Comparison of ENCODE assay signal across 18 cellular contexts in the genomic region with DNA sequence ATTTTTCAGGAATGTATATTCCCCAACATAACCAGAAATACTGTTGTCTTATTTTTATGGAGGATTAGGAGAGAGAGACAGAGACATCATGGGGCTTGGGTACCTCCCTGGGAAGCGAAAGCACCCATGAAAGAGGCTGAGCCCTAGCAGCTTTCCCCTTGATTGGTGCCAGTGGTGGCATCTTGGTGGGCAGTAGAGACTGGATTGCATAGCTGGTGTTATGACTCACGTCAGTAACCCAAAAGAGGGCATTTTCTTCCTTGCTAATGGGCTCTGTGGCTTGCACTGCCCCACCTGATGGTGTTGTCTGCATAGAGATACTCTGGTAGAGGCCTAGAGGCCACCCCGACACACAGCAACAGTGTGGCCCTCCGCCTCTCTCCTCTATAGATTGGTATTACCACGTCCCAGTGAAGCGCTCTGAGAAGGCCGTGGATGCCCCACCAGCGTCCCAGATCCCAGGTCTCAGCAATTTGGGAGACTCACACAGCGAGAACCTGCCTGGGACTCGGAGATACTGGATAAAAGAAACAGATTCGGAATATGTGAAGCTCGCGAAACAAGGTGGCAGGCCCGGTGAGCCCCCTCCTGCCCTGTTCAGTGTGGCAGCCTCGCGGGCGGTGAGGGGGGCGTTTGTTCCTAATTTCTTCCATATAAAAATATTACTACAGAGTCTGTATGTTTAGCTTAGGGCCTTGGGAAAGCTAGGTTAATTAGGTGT. TPM values are rescaled to one million over a fixed set of nuclear protein-coding genes. Genes with fewer than 3 reads are reported as not detected.
DNase-seq lines count a peak whose midpoint lies in the region; ATAC-seq and TF ChIP-seq lines count a peak whose summit lies in the region.
"Had no signal": no experiment of that assay in that cellular context is flagged by ENCODE, and none has a peak within 500 bp of the region (broad histone marks: within the 10 kb centered on the region; RNA-seq: fewer than 3 reads in every experiment).

No MANE protein-coding gene starts in this region.

- H2AFZ ChIP-seq in PC-3 (ENCODE audit: low read length) (no peak overlapping the region), osteoblast (ENCODE audit: low read length) (peak overlapping the region; percentile 2)

- H3K27me3 ChIP-seq in PC-3 (ENCODE audit: low read length) (no peaks in the 10 kb centered on the region), osteoblast (ENCODE audit: insufficient read depth, low read length) (peaks cover 18% of the 10 kb centered on the region), psoas muscle (ENCODE audit: insufficient read depth in 3 of 3, low read length in 2 of 3) (peaks cover 2 to 13% (median 5%) of the 10 kb centered on the region in 3 donors)

- no peaks in the 10 kb centered on the region for H3K9me3 Mint-ChIP-seq in activated CD4-positive, alpha-beta memory T cell treated with anti-CD3 and anti-CD28 coated beads for 36 hours
- no peaks in the 10 kb centered on the region for H3K9me3 Mint-ChIP-seq in activated CD4-positive, alpha-beta memory T cell treated with anti-CD3 and anti-CD28 coated beads, Interleukin-2, amount 10 ng/mL, durations not matched to agents 7 days and 5 days
- H3K9me3 Mint-ChIP-seq in activated naive CD8-positive, alpha-beta T cell treated with anti-CD3 and anti-CD28 coated beads for 36 hours: no peaks in the 10 kb centered on the region
- H3K9me3 Mint-ChIP-seq: activated naive CD8-positive, alpha-beta T cell treated with anti-CD3 and anti-CD28 coated beads, Interleukin-2, amount 10 ng/mL, durations not matched to agents 7 days and 5 days; T-helper 1 cell treated with Interleukin-12 subunit alpha and Interleukin-12 subunit beta and Interleukin-4 antibody, amounts not matched to agents 30 μg/mL and 1 μg/mL, for 36 hours had no signal

- H3K4me1 ChIP-seq in PC-3 (ENCODE audit: insufficient read depth, low read length) (peaks cover 25% of the 10 kb centered on the region), osteoblast (ENCODE audit: insufficient read depth, low read length) (peaks cover 20% of the 10 kb centered on the region), psoas muscle (peaks cover 3% of the 10 kb centered on the region)

- H3K4me1 Mint-ChIP-seq in activated CD4-positive, alpha-beta memory T cell treated with anti-CD3 and anti-CD28 coated beads for 36 hours (ENCODE audit: low read depth): peaks cover 40% of the 10 kb centered on the region
- H3K4me1 Mint-ChIP-seq in activated CD4-positive, alpha-beta memory T cell treated with anti-CD3 and anti-CD28 coated beads, Interleukin-2, amount 10 ng/mL, durations not matched to agents 7 days and 5 days: peaks cover 27% of the 10 kb centered on the region
- H3K4me1 Mint-ChIP-seq in activated naive CD8-positive, alpha-beta T cell treated with anti-CD3 and anti-CD28 coated beads for 36 hours: peaks cover 36% of the 10 kb centered on the region

- H3K9me3 ChIP-seq in PC-3 (ENCODE audit: low read length) (no peaks in the 10 kb centered on the region), osteoblast (ENCODE audit: low read depth, low read length) (no peaks in the 10 kb centered on the region), psoas muscle (no peaks in the 10 kb centered on the region)
- H3K9me3 ChIP-seq: heart right ventricle had no signal

- H3K36me3 Mint-ChIP-seq in activated CD4-positive, alpha-beta memory T cell treated with anti-CD3 and anti-CD28 coated beads for 36 hours: no peaks in the 10 kb centered on the region
- H3K36me3 Mint-ChIP-seq in activated CD4-positive, alpha-beta memory T cell treated with anti-CD3 and anti-CD28 coated beads, Interleukin-2, amount 10 ng/mL, durations not matched to agents 7 days and 5 days (ENCODE audit: low read depth): no peaks in the 10 kb centered on the region
- no peaks in the 10 kb centered on the region for H3K36me3 Mint-ChIP-seq in activated naive CD8-positive, alpha-beta T cell treated with anti-CD3 and anti-CD28 coated beads for 36 hours
- H3K36me3 Mint-ChIP-seq: activated naive CD8-positive, alpha-beta T cell treated with anti-CD3 and anti-CD28 coated beads, Interleukin-2, amount 10 ng/mL, durations not matched to agents 7 days and 5 days had no signal

- no peak overlapping the region for H3K9ac ChIP-seq in PC-3 (ENCODE audit: low read length)

- CTCF ChIA-PET in activated CD4-positive, alpha-beta memory T cell treated with anti-CD3 and anti-CD28 coated beads for 36 hours (lab: Charles Lee): interaction anchor here (0.6 to 1.4 kb wide), 3 partner anchors 44 to 69 kb away, joined by 3 to 4 read pairs (median 3); no protein-coding TSS in a partner anchor
- CTCF ChIA-PET in activated CD4-positive, alpha-beta memory T cell treated with anti-CD3 and anti-CD28 coated beads, Interleukin-2, amount 10 ng/mL, durations not matched to agents 7 days and 5 days (lab: Charles Lee): interaction anchor here (1.1 kb wide), 1 partner anchor 49 kb away, joined by 3 read pairs; no protein-coding TSS in a partner anchor
- CTCF ChIA-PET in PC-3 (lab: Charles Lee): no interaction called here

- whole genome bisulfite sequencing in psoas muscle, 3 donors: 92 to 94% (median 92%) methylated on average over 18 of the region's 18 CpGs

- H3K4me3 ChIP-seq in PC-3 (ENCODE audit: low read length) (no peak overlapping the region), osteoblast (ENCODE audit: insufficient read depth, low read length) (no peak overlapping the region), psoas muscle (no peak overlapping the region)
- H3K4me3 ChIP-seq: heart right ventricle had no signal

- POLR2A ChIA-PET in activated CD4-positive, alpha-beta memory T cell treated with anti-CD3 and anti-CD28 coated beads for 36 hours (lab: Charles Lee): interaction anchor here (0.8 to 1.4 kb wide), 3 partner anchors 41 to 47 kb away, joined by 3 to 4 read pairs (median 3); no protein-coding TSS in a partner anchor
- POLR2A ChIA-PET in activated CD4-positive, alpha-beta memory T cell treated with anti-CD3 and anti-CD28 coated beads, Interleukin-2, amount 10 ng/mL, durations not matched to agents 7 days and 5 days (lab: Charles Lee): interaction anchor here (1.2 to 2.0 kb wide), 2 partner anchors 42 to 47 kb away, joined by 4 read pairs; a partner anchor contains a TSS
- POLR2A ChIA-PET in PC-3 (lab: Charles Lee; ENCODE audit: unreplicated experiment): interaction anchor here (0.6 to 1.1 kb wide), 2 partner anchors 48 to 52 kb away, joined by 3 to 8 read pairs; a partner anchor contains a TSS

- H3K27ac Mint-ChIP-seq in activated CD4-positive, alpha-beta memory T cell treated with anti-CD3 and anti-CD28 coated beads for 36 hours: peak overlapping the region; percentile 73
- no peak overlapping the region for H3K27ac Mint-ChIP-seq in activated CD4-positive, alpha-beta memory T cell treated with anti-CD3 and anti-CD28 coated beads, Interleukin-2, amount 10 ng/mL, durations not matched to agents 7 days and 5 days
- H3K27ac Mint-ChIP-seq in activated naive CD8-positive, alpha-beta T cell treated with anti-CD3 and anti-CD28 coated beads for 36 hours: peak overlapping the region; percentile 84
- H3K27ac Mint-ChIP-seq: activated naive CD8-positive, alpha-beta T cell treated with anti-CD3 and anti-CD28 coated beads, Interleukin-2, amount 10 ng/mL, durations not matched to agents 7 days and 5 days; T-helper 1 cell treated with Interleukin-12 subunit alpha and Interleukin-12 subunit beta and Interleukin-4 antibody, amounts not matched to agents 30 μg/mL and 1 μg/mL, for 36 hours had no signal

- no TSS peak for BruUV-seq in PC-3 (replicated peaks; lab: Mats Ljungman, UMichigan)

- H3K27ac ChIP-seq in PC-3 (ENCODE audit: low read length): peak overlapping the region; percentile 55
- peak overlapping the region; percentile 36 for H3K27ac ChIP-seq in osteoblast (ENCODE audit: low read depth, low read length)
- H3K27ac ChIP-seq in psoas muscle: no peak overlapping the region
- H3K27ac ChIP-seq: C4-2B, heart right ventricle had no signal

- 0 out of 2 replicates have a peak overlapping the region, but pooled peaks have one; percentile 7 for H3K4me2 ChIP-seq in PC-3 (ENCODE audit: low read length)
- H3K4me2 ChIP-seq in osteoblast (ENCODE audit: insufficient read depth, low read length): no peak overlapping the region

- intact Hi-C loops in activated CD4-positive, alpha-beta memory T cell treated with anti-CD3 and anti-CD28 coated beads for 36 hours (cut with micrococcal nuclease): loop anchor here (1.0 kb wide), 2 partner anchors 44 to 56 kb away; no protein-coding TSS in a partner anchor
- intact Hi-C loops in PC-3 (cut with micrococcal nuclease): no loop called here
- intact Hi-C loops in psoas muscle (cut with DNase I): no loop called here

- H3K79me2 ChIP-seq in PC-3 (ENCODE audit: low read length) (no peaks in the 10 kb centered on the region), osteoblast (ENCODE audit: insufficient read depth, low read length) (no peaks in the 10 kb centered on the region)

- peaks cover 8% of the 10 kb centered on the region for H3K27me3 Mint-ChIP-seq in activated CD4-positive, alpha-beta memory T cell treated with anti-CD3 and anti-CD28 coated beads for 36 hours
- peaks cover 27% of the 10 kb centered on the region for H3K27me3 Mint-ChIP-seq in activated CD4-positive, alpha-beta memory T cell treated with anti-CD3 and anti-CD28 coated beads, Interleukin-2, amount 10 ng/mL, durations not matched to agents 7 days and 5 days
- H3K27me3 Mint-ChIP-seq in activated naive CD8-positive, alpha-beta T cell treated with anti-CD3 and anti-CD28 coated beads for 36 hours: peaks cover 20% of the 10 kb centered on the region

- ATAC-seq in PC-3: no peak; the same call in 1 of the 2 replicates
- ATAC-seq in psoas muscle: no peak
- ATAC-seq: heart right ventricle had no signal

- H3F3A ChIP-seq in PC-3 (ENCODE audit: low read length, unreplicated experiment): no peaks in the 10 kb centered on the region

- H3K36me3 ChIP-seq in PC-3 (ENCODE audit: low read depth, low read length): no peaks in the 10 kb centered on the region
- H3K36me3 ChIP-seq in osteoblast (ENCODE audit: insufficient read depth, low read length): no peaks in the 10 kb centered on the region
- no peaks in the 10 kb centered on the region for H3K36me3 ChIP-seq in psoas muscle (ENCODE audit: insufficient read depth in 1 of 2, low read depth in 1 of 2)
- H3K36me3 ChIP-seq: heart right ventricle had no signal

- no peaks in the 10 kb centered on the region for H3K9me2 ChIP-seq in PC-3 (replicated peaks; ENCODE audit: low read length)

- TF ChIP-seq CTCF in PC-3 (conservative IDR thresholded peaks at IDR 0.05; ENCODE audit: low read depth, low read length) (no peak), osteoblast (IDR thresholded peaks at IDR 0.05; ENCODE audit: extremely low read depth, low read depth, low read length) (no peak), psoas muscle (IDR thresholded peaks at IDR 0.05) (no peak)

- H3K4me3 Mint-ChIP-seq in activated CD4-positive, alpha-beta memory T cell treated with anti-CD3 and anti-CD28 coated beads for 36 hours: no peak overlapping the region
- H3K4me3 Mint-ChIP-seq in activated CD4-positive, alpha-beta memory T cell treated with anti-CD3 and anti-CD28 coated beads, Interleukin-2, amount 10 ng/mL, durations not matched to agents 7 days and 5 days: no peak overlapping the region
- no peak overlapping the region for H3K4me3 Mint-ChIP-seq in activated naive CD8-positive, alpha-beta T cell treated with anti-CD3 and anti-CD28 coated beads for 36 hours
- H3K4me3 Mint-ChIP-seq: activated naive CD8-positive, alpha-beta T cell treated with anti-CD3 and anti-CD28 coated beads, Interleukin-2, amount 10 ng/mL, durations not matched to agents 7 days and 5 days; T-helper 1 cell treated with Interleukin-12 subunit alpha and Interleukin-12 subunit beta and Interleukin-4 antibody, amounts not matched to agents 30 μg/mL and 1 μg/mL, for 36 hours had no signal

- no peak for DNase-seq in activated CD4-positive, alpha-beta memory T cell treated with anti-CD3 and anti-CD28 coated beads for 36 hours
- no peak for DNase-seq in activated CD4-positive, alpha-beta memory T cell treated with anti-CD3 and anti-CD28 coated beads, Interleukin-2, amount 10 ng/mL, durations not matched to agents 7 days and 5 days
- no peak for DNase-seq in PC-3
- no peak for DNase-seq in activated naive CD8-positive, alpha-beta T cell treated with anti-CD3 and anti-CD28 coated beads for 36 hours
- DNase-seq in osteoblast (ENCODE audit: insufficient read length, low spot score, missing footprints): no peak
- DNase-seq in psoas muscle: no peak
- DNase-seq in NCI-H1092 (lab: John Stamatoyannopoulos, UW): no peak
- DNase-seq in SW 1271 (lab: John Stamatoyannopoulos, UW): no peak
- DNase-seq: activated CD4-positive, CD25-positive, alpha-beta regulatory T cell; activated naive CD8-positive, alpha-beta T cell treated with anti-CD3 and anti-CD28 coated beads, Interleukin-2, amount 10 ng/mL, durations not matched to agents 7 days and 5 days; heart right ventricle; NCI-H2227 treated with DMSO at 0.1 percent for 48 hours; stimulated activated CD4-positive, alpha-beta T cell treated with anti-CD3 and anti-CD28 coated beads, Interleukin-15, amount 100 ng/mL, for 24 hours had no signal

- no peaks in the 10 kb centered on the region for H4K20me1 ChIP-seq in PC-3 (ENCODE audit: low read length)
- H4K20me1 ChIP-seq in osteoblast (ENCODE audit: insufficient read depth, low read length): no peaks in the 10 kb centered on the region

RNA-seq across cellular contexts. Expression of a gene that starts 5.8 kb away (rescaled TPM):
- total RNA-seq in activated CD4-positive, alpha-beta memory T cell treated with anti-CD3 and anti-CD28 coated beads for 36 hours: under 1 TPM; 0.71 to 0.90 TPM
- under 1 TPM; 0.28 to 0.33 TPM for total RNA-seq in activated CD4-positive, alpha-beta memory T cell treated with anti-CD3 and anti-CD28 coated beads, Interleukin-2, amount 10 ng/mL, durations not matched to agents 7 days and 5 days
- 0.15 TPM in 1 of 2 replicates, not detected in the other for total RNA-seq in PC-3 (2014; rRNA removed)
- total RNA-seq in activated naive CD8-positive, alpha-beta T cell treated with anti-CD3 and anti-CD28 coated beads for 36 hours: 1 to 10 TPM; 1.0 to 1.1 TPM
- under 0.01 TPM in 2 replicates for total RNA-seq in osteoblast
- total RNA-seq in psoas muscle: not detected
- under 1 TPM in 2 of 3 donors, not detected in 1; 0.01 to 0.06 TPM for polyA plus RNA-seq in psoas muscle
- total RNA-seq: fibroblast of lung had no signal
- polyA plus RNA-seq: fibroblast of lung, heart right ventricle, neural cell had no signal

RNA-seq across cellular contexts. Expression of a gene that starts 12.2 kb away (rescaled TPM):
- not detected for total RNA-seq in activated CD4-positive, alpha-beta memory T cell treated with anti-CD3 and anti-CD28 coated beads for 36 hours
- total RNA-seq in activated CD4-positive, alpha-beta memory T cell treated with anti-CD3 and anti-CD28 coated beads, Interleukin-2, amount 10 ng/mL, durations not matched to agents 7 days and 5 days: not detected
- not detected in 2 replicates for total RNA-seq in PC-3 (2014; rRNA removed)
- total RNA-seq in activated naive CD8-positive, alpha-beta T cell treated with anti-CD3 and anti-CD28 coated beads for 36 hours: under 1 TPM in 1 of 2 experiments, not detected in 1; 0.54 TPM
- total RNA-seq in osteoblast: not detected in 2 replicates
- under 1 TPM in 1 of 4 donors, not detected in 3; 0.54 TPM for total RNA-seq in psoas muscle
- polyA plus RNA-seq in psoas muscle: under 1 TPM in 1 of 3 donors, not detected in 2; 0.01 TPM
- total RNA-seq: activated naive CD8-positive, alpha-beta T cell treated with anti-CD3 and anti-CD28 coated beads, Interleukin-2, amount 10 ng/mL, durations not matched to agents 7 days and 5 days; fibroblast of lung; heart right ventricle; ureter had no signal
- polyA plus RNA-seq: fibroblast of lung, heart right ventricle, neural cell had no signal

RNA-seq across cellular contexts. Expression of a gene that starts 48.0 kb away (rescaled TPM):
- 100 to 1,000 TPM; 115 to 121 TPM for total RNA-seq in activated CD4-positive, alpha-beta memory T cell treated with anti-CD3 and anti-CD28 coated beads for 36 hours
- total RNA-seq in activated CD4-positive, alpha-beta memory T cell treated with anti-CD3 and anti-CD28 coated beads, Interleukin-2, amount 10 ng/mL, durations not matched to agents 7 days and 5 days: 100 to 1,000 TPM; 148 to 154 TPM
- 71.9 and 77.7 TPM in 2 replicates for total RNA-seq in PC-3 (2014; rRNA removed)
- 10 to 100 TPM; 45.3 to 51.1 TPM for total RNA-seq in activated naive CD8-positive, alpha-beta T cell treated with anti-CD3 and anti-CD28 coated beads for 36 hours
- 30.4 and 35.5 TPM in 2 replicates for total RNA-seq in osteoblast
- 10 to 100 TPM in 3 of 4 donors, 1 to 10 TPM in 1; 7.5 to 14.5 (median 12.6) TPM for total RNA-seq in psoas muscle
- polyA plus RNA-seq in psoas muscle: 100 to 1,000 TPM in 1 of 3 donors, 10 to 100 TPM in 2; 10.3 to 250 (median 11.9) TPM
